In genomic region chr3:66473637-66474036, GRCh38 we compare ENCODE assay signal across 10 cellular contexts. TPM values are rescaled to one million over a fixed set of nuclear protein-coding genes. Genes with fewer than 3 reads are reported as not detected.
A peak's percentile ranks its signal among the peaks of the same experiment; 100 is the strongest.
DNase-seq lines count a peak whose midpoint lies in the region; ATAC-seq lines count a peak whose summit lies in the region.
"Had no signal": no experiment of that assay in that cellular context is flagged by ENCODE, and none has a peak within 500 bp of the region (broad histone marks: within the 10 kb centered on the region; RNA-seq: fewer than 3 reads in every experiment).

No MANE protein-coding gene starts in this region.

- no peaks in the 10 kb centered on the region for H3K27me3 Mint-ChIP-seq in activated T-cell treated with anti-CD3 and anti-CD28 coated beads, Interleukin-2, amount 50 U/mL, for 24 hours

- no peaks in the 10 kb centered on the region for H3K27me3 ChIP-seq in aorta (ENCODE audit: control insufficient read depth in 1 of 2, insufficient read depth in 2 of 2, low read length in 1 of 2)
- H3K27me3 ChIP-seq: spleen had no signal

- H3K4me1 Mint-ChIP-seq in activated T-cell treated with anti-CD3 and anti-CD28 coated beads, Interleukin-2, amount 50 U/mL, for 24 hours (ENCODE audit: low read depth) = peaks cover 34% of the 10 kb centered on the region

- peak overlapping the region; percentile 73 for H3K4me3 Mint-ChIP-seq in activated T-cell treated with anti-CD3 and anti-CD28 coated beads, Interleukin-2, amount 50 U/mL, for 24 hours

- no peaks in the 10 kb centered on the region for H3K36me3 ChIP-seq in aorta (ENCODE audit: control insufficient read depth in 1 of 2, insufficient read depth in 2 of 2, low read length in 1 of 2)
- H3K36me3 ChIP-seq: spleen had no signal

- H3K4me3 ChIP-seq in aorta (ENCODE audit: low read length in 2 of 2) = no peak overlapping the region

- peak; percentile 66 for ATAC-seq in aorta (ENCODE audit: low FRiP score)
- no peak for ATAC-seq in GM21360 (IDR thresholded peaks at IDR 0.05; ENCODE audit: unreplicated experiment)

- H3K4me1 ChIP-seq in aorta (ENCODE audit: control insufficient read depth in 1 of 2, insufficient read depth in 2 of 2, low read length in 2 of 2) = peaks cover 10 to 25% of the 10 kb centered on the region in 2 donors

- H3K27ac Mint-ChIP-seq in activated T-cell treated with anti-CD3 and anti-CD28 coated beads, Interleukin-2, amount 50 U/mL, for 24 hours = no peak overlapping the region

- intact Hi-C loops in aorta (cut with DNase I) = no loop called here

- H3K9me3 ChIP-seq in aorta (ENCODE audit: control insufficient read depth, low read length) = no peaks in the 10 kb centered on the region
- H3K9me3 ChIP-seq: spleen had no signal

- peaks cover 16% of the 10 kb centered on the region for H3K36me3 Mint-ChIP-seq in activated T-cell treated with anti-CD3 and anti-CD28 coated beads, Interleukin-2, amount 50 U/mL, for 24 hours (ENCODE audit: low read depth)

- H3K27ac ChIP-seq in aorta (ENCODE audit: low read depth in 1 of 2, low read length in 2 of 2) = peak overlapping the region in 1 of 2 donors; percentile 64

- DNase-seq in stimulated activated naive CD4-positive, alpha-beta T cell treated with Interleukin-2 at 50 U/mL for 16 hours (lab: John Stamatoyannopoulos, UW) = peak; percentile 22
- DNase-seq in stimulated activated naive CD4-positive, alpha-beta T cell (lab: John Stamatoyannopoulos, UW) = no peak
- DNase-seq in activated T-cell treated with anti-CD3 and anti-CD28 coated beads, Interleukin-2, amount 50 U/mL, for 24 hours = no peak
- DNase-seq in hepatic stellate cell (ENCODE audit: low spot score) (peak; percentile 53), aorta (no peak), NCI-H187 (lab: John Stamatoyannopoulos, UW) (no peak), NOMO-1 treated with DMSO at 0.1 percent for 48 hours (lab: John Stamatoyannopoulos, UW; ENCODE audit: unreplicated experiment) (no peak)
- DNase-seq: DMS153, spleen had no signal

- WGBS in aorta, 2 donors = 2 to 4% methylated on average over 11 of the region's 11 CpGs

- no peaks in the 10 kb centered on the region for H3K9me3 Mint-ChIP-seq in activated T-cell treated with anti-CD3 and anti-CD28 coated beads, Interleukin-2, amount 50 U/mL, for 24 hours

RNA-seq across cellular contexts. Expression of gene LRIG1, which starts 27.2 kb away (rescaled TPM):
- 100 to 1,000 TPM in 1 of 2 donors, 10 to 100 TPM in 1; 75.7 to 115 TPM for total RNA-seq in aorta
- 10 to 100 TPM; 15.0 to 62.1 TPM for polyA plus RNA-seq in aorta

Comparison
In these comparisons a context has a peak if more than half of its experiments do, and no peak if none do; other contexts are left out.
1. DNase-seq: peak in stimulated activated naive CD4-positive, alpha-beta T cell treated with Interleukin-2 at 50 U/mL for 16 hours (single experiment) and hepatic stellate cell (single experiment); none in stimulated activated naive CD4-positive, alpha-beta T cell (0 of 6), activated T-cell treated with anti-CD3 and anti-CD28 coated beads, Interleukin-2, amount 50 U/mL, for 24 hours (single experiment), aorta (0 of 2), NCI-H187 (0 of 2) and NOMO-1 treated with DMSO at 0.1 percent for 48 hours (single experiment).